Comparison of ENCODE assay signal across 8 cellular contexts in the genomic region with DNA sequence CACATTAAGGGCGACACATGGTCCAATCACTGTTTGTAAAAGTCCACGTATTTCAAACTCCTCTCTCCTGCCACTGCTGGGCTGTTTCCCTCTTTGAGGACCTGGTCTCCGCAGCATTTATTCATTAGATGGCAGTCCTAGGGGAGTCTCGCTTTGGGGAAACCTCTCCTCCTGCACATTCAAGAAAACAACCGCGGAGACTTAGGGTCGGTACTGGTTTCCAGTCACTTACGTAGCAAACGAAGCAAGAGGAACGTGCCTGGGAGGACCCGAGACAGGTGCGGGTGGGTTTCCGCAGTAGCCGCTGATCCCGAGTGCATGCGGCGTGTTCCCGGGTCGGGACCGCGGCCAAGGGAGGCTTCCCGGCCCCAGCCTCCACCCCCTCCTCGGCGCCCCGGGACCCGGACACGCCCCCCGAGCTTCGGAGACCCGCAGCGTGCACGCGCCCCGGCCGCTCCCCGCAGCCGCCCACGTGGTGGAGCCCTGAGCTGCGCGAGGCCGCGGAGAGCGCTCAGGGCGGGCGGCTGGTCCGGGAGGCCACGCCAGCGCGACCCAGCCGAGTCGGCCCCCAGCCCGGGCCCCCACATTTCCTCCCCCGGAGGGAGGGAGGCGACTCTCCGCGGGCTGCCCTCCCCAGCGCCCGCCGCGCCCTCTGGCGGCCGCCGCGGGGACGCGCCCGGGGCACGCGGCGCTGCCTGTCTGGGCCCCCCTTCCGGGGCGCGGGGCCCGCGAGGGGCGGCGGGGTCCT. TPM values are rescaled to one million over a fixed set of nuclear protein-coding genes. Genes with fewer than 3 reads are reported as not detected.
DNase-seq lines count a peak whose midpoint lies in the region; ATAC-seq lines count a peak whose summit lies in the region.

No MANE protein-coding gene starts in this region.

- no peaks in the 10 kb centered on the region for H3K36me3 ChIP-seq in effector memory CD4-positive, alpha-beta T cell (ENCODE audit: control insufficient read depth, insufficient read depth, low read length)

- H3K4me1 ChIP-seq in effector memory CD4-positive, alpha-beta T cell (ENCODE audit: control insufficient read depth, insufficient read depth, low read length, poor library complexity, severe bottlenecking) = peaks cover 11% of the 10 kb centered on the region

- no peaks in the 10 kb centered on the region for H3K9me3 ChIP-seq in effector memory CD4-positive, alpha-beta T cell (ENCODE audit: control insufficient read depth, low read length)

- peak overlapping the region; percentile 69 for H3K4me3 ChIP-seq in effector memory CD4-positive, alpha-beta T cell (ENCODE audit: insufficient read depth, low read depth, low read length, poor library complexity, severe bottlenecking)

- H3K4me1 Mint-ChIP-seq in activated CD4-positive, alpha-beta memory T cell treated with anti-CD3 and anti-CD28 coated beads, Interleukin-2, amount 10 ng/mL, durations not matched to agents 7 days and 5 days = peaks cover 21% of the 10 kb centered on the region

- H3K9me3 Mint-ChIP-seq in activated CD4-positive, alpha-beta memory T cell treated with anti-CD3 and anti-CD28 coated beads, Interleukin-2, amount 10 ng/mL, durations not matched to agents 7 days and 5 days = no peaks in the 10 kb centered on the region

- H3K36me3 Mint-ChIP-seq in activated CD4-positive, alpha-beta memory T cell treated with anti-CD3 and anti-CD28 coated beads, Interleukin-2, amount 10 ng/mL, durations not matched to agents 7 days and 5 days (ENCODE audit: low read depth) = peaks cover 10% of the 10 kb centered on the region

- peak overlapping the region; percentile 35 for H3K27ac Mint-ChIP-seq in activated CD4-positive, alpha-beta memory T cell treated with anti-CD3 and anti-CD28 coated beads, Interleukin-2, amount 10 ng/mL, durations not matched to agents 7 days and 5 days

- POLR2A ChIA-PET in activated CD4-positive, alpha-beta memory T cell treated with anti-CD3 and anti-CD28 coated beads, Interleukin-2, amount 10 ng/mL, durations not matched to agents 7 days and 5 days (lab: Charles Lee) = interaction anchor here (0.6 to 1.0 kb wide), 2 partner anchors 57 to 220 kb away, joined by 3 read pairs; no protein-coding TSS in a partner anchor

- CTCF ChIA-PET in activated CD4-positive, alpha-beta memory T cell treated with anti-CD3 and anti-CD28 coated beads, Interleukin-2, amount 10 ng/mL, durations not matched to agents 7 days and 5 days (lab: Charles Lee) = interaction anchor here (1.2 to 4.5 kb wide), 12 partner anchors 11 to 453 kb away, joined by 3 to 26 read pairs (median 4); no protein-coding TSS in a partner anchor

- H3K27me3 Mint-ChIP-seq in activated CD4-positive, alpha-beta memory T cell treated with anti-CD3 and anti-CD28 coated beads, Interleukin-2, amount 10 ng/mL, durations not matched to agents 7 days and 5 days = peaks cover 55% of the 10 kb centered on the region

- H3K27me3 ChIP-seq in effector memory CD4-positive, alpha-beta T cell (replicated peaks; ENCODE audit: control insufficient read depth, insufficient read depth, low read length, poor library complexity, severe bottlenecking) = peaks cover 11% of the 10 kb centered on the region

- DNase-seq in NCI-H748 (lab: John Stamatoyannopoulos, UW; ENCODE audit: unreplicated experiment) (peak; percentile 51), NCI-H748 treated with DMSO at 0.1 percent for 48 hours (lab: John Stamatoyannopoulos, UW) (no peak), NCI-H524 (lab: John Stamatoyannopoulos, UW) (peak; percentile 97 to 98), medulla oblongata (ENCODE audit: extremely low spot score) (peak; percentile 70)
- DNase-seq in activated CD4-positive, alpha-beta memory T cell treated with anti-CD3 and anti-CD28 coated beads, Interleukin-2, amount 10 ng/mL, durations not matched to agents 7 days and 5 days = peak; percentile 55
- DNase-seq in effector memory CD4-positive, alpha-beta T cell = peak in 2 of 3 donors; percentile 30 to 32
- DNase-seq in stimulated activated CD8-positive, alpha-beta memory T cell treated with anti-CD3 and anti-CD28 coated beads, Interleukin-15, amount 100 ng/mL, for 48 hours (ENCODE audit: low read depth in 2 of 2) = peak; percentile 33 to 37

- peak; percentile 54 for ATAC-seq in HG02943 (IDR thresholded peaks at IDR 0.05; ENCODE audit: low read depth, unreplicated experiment)

- H3K27ac ChIP-seq in effector memory CD4-positive, alpha-beta T cell (ENCODE audit: insufficient read depth, low read length, poor library complexity, severe bottlenecking) = peak overlapping the region; percentile 63

- H3K4me3 Mint-ChIP-seq in activated CD4-positive, alpha-beta memory T cell treated with anti-CD3 and anti-CD28 coated beads, Interleukin-2, amount 10 ng/mL, durations not matched to agents 7 days and 5 days = peak overlapping the region; percentile 71

RNA-seq across cellular contexts. Expression of a gene that starts 1.1 kb away (rescaled TPM):
- total RNA-seq in activated CD4-positive, alpha-beta memory T cell treated with anti-CD3 and anti-CD28 coated beads, Interleukin-2, amount 10 ng/mL, durations not matched to agents 7 days and 5 days = 1 to 10 TPM; 7.1 to 7.7 TPM
